8 cellular contexts compared by ENCODE assay signal in genomic region chr4:82284858-82285805, GRCh38.
DNase-seq lines count a peak whose midpoint lies in the region; ATAC-seq and TF ChIP-seq lines count a peak whose summit lies in the region.

No MANE protein-coding gene starts in this region.

- H3K4me1 ChIP-seq in thymus (ENCODE audit: control insufficient read depth, insufficient read depth, low read length) = peaks cover 5% of the 10 kb centered on the region

- H3K9me3 Mint-ChIP-seq in activated naive CD8-positive, alpha-beta T cell treated with anti-CD3 and anti-CD28 coated beads, Interleukin-2, amount 10 ng/mL, durations not matched to agents 7 days and 5 days = no peaks in the 10 kb centered on the region
- H3K9me3 Mint-ChIP-seq in osteocyte (ENCODE audit: unreplicated experiment) = no peaks in the 10 kb centered on the region

- H3K36me3 Mint-ChIP-seq in activated naive CD8-positive, alpha-beta T cell treated with anti-CD3 and anti-CD28 coated beads, Interleukin-2, amount 10 ng/mL, durations not matched to agents 7 days and 5 days = no peaks in the 10 kb centered on the region
- no peaks in the 10 kb centered on the region for H3K36me3 Mint-ChIP-seq in osteocyte (ENCODE audit: unreplicated experiment)

- peak overlapping the region; percentile 74 for H3K27ac Mint-ChIP-seq in activated naive CD8-positive, alpha-beta T cell treated with anti-CD3 and anti-CD28 coated beads, Interleukin-2, amount 10 ng/mL, durations not matched to agents 7 days and 5 days
- H3K27ac Mint-ChIP-seq in osteocyte (ENCODE audit: unreplicated experiment) = no peak overlapping the region

- H3K27me3 Mint-ChIP-seq in activated naive CD8-positive, alpha-beta T cell treated with anti-CD3 and anti-CD28 coated beads, Interleukin-2, amount 10 ng/mL, durations not matched to agents 7 days and 5 days = peaks cover 23% of the 10 kb centered on the region
- H3K27me3 Mint-ChIP-seq in osteocyte (ENCODE audit: unreplicated experiment) = peaks cover 18% of the 10 kb centered on the region

- H3K9me3 ChIP-seq in thymus (ENCODE audit: control insufficient read depth) = no peaks in the 10 kb centered on the region

- POLR2A ChIA-PET in GM10248 (lab: Yijun Ruan, JAX) = no interaction called here
- POLR2A ChIA-PET in activated naive CD8-positive, alpha-beta T cell treated with anti-CD3 and anti-CD28 coated beads, Interleukin-2, amount 10 ng/mL, durations not matched to agents 7 days and 5 days (lab: Charles Lee) = interaction anchor here (1.3 to 1.4 kb wide), 3 partner anchors 87 to 144 kb away, joined by 4 to 5 read pairs (median 5); partner anchors contain the start of genes HNRNPD and HNRNPDL

- DNase-seq in GM10248 (ENCODE audit: extremely low spot score) (peak; percentile 92), NCI-H1105 treated with DMSO at 0.1 percent for 48 hours (lab: John Stamatoyannopoulos, UW) (peak; percentile 90), SKM-1 treated with dmso at 0.1 percent for 144 hours (lab: John Stamatoyannopoulos, UW; ENCODE audit: unreplicated experiment) (peak; percentile 95), Right ventricle myocardium inferior (ENCODE audit: missing footprints) (peak; percentile 99), osteocyte (ENCODE audit: extremely low spot score, unreplicated experiment) (peak; percentile 100)
- peak; percentile 99 for DNase-seq in activated naive CD8-positive, alpha-beta T cell treated with anti-CD3 and anti-CD28 coated beads, Interleukin-2, amount 10 ng/mL, durations not matched to agents 7 days and 5 days

- ATAC-seq in HG02678 (IDR thresholded peaks at IDR 0.05; ENCODE audit: unreplicated experiment) = peak; percentile 99
- peak; percentile 100 for ATAC-seq in activated naive CD8-positive, alpha-beta T cell treated with anti-CD3 and anti-CD28 coated beads, Interleukin-2, amount 10 ng/mL, durations not matched to agents 7 days and 5 days (ENCODE audit: low read depth)
- ATAC-seq in Right ventricle myocardium inferior = peak; percentile 100

- peak overlapping the region; percentile 44 for H3K27ac ChIP-seq in thymus (ENCODE audit: low read depth)

- H3K4me3 ChIP-seq in thymus (ENCODE audit: low read length) = peak overlapping the region; percentile 68

- TF ChIP-seq CTCF in GM10248 (IDR thresholded peaks at IDR 0.05; ENCODE audit: control extremely low read depth, extremely low read depth, low read depth, missing control alignments) = peak; percentile 92
- peak; percentile 93 for TF ChIP-seq CTCF in osteocyte (IDR thresholded peaks at IDR 0.05)

- 4% methylated on average over 61 of the region's 61 CpGs for WGBS in thymus

- peaks cover 11% of the 10 kb centered on the region for H3K4me1 Mint-ChIP-seq in activated naive CD8-positive, alpha-beta T cell treated with anti-CD3 and anti-CD28 coated beads, Interleukin-2, amount 10 ng/mL, durations not matched to agents 7 days and 5 days
- H3K4me1 Mint-ChIP-seq in osteocyte (ENCODE audit: unreplicated experiment) = peaks cover 12% of the 10 kb centered on the region

- H3K36me3 ChIP-seq in thymus (ENCODE audit: control insufficient read depth, insufficient read depth) = no peaks in the 10 kb centered on the region

- peak overlapping the region; percentile 82 for H3K4me3 Mint-ChIP-seq in activated naive CD8-positive, alpha-beta T cell treated with anti-CD3 and anti-CD28 coated beads, Interleukin-2, amount 10 ng/mL, durations not matched to agents 7 days and 5 days
- peak overlapping the region; percentile 72 for H3K4me3 Mint-ChIP-seq in osteocyte (ENCODE audit: unreplicated experiment)

- intact Hi-C loops in Right ventricle myocardium inferior (cut with DNase I) = loop anchor here (2.0 to 10.0 kb wide), 3 partner anchors 87 to 820 kb away; partner anchors contain the start of genes ENOPH1, HNRNPD and HNRNPDL

- no peaks in the 10 kb centered on the region for H3K27me3 ChIP-seq in thymus (ENCODE audit: control insufficient read depth, insufficient read depth)

- CTCF ChIA-PET in GM10248 (lab: Yijun Ruan, JAX) = interaction anchor here (0.7 to 1.8 kb wide), 15 partner anchors 9 to 818 kb away, joined by 3 to 8 read pairs (median 3); no protein-coding TSS in a partner anchor

Comparison
In these comparisons a context has a peak if more than half of its experiments do, and no peak if none do; other contexts are left out.
1. Peak in every context shown above with its lines: DNase-seq, ATAC-seq, H3K4me3 ChIP-seq and H3K27ac ChIP-seq.